In genomic region chr20:51534764-51535386, GRCh38 we compare ENCODE assay signal across 9 cellular contexts. TPM values are rescaled to one million over a fixed set of nuclear protein-coding genes. Genes with fewer than 3 reads are reported as not detected.
DNase-seq lines count a peak whose midpoint lies in the region; ATAC-seq and TF ChIP-seq lines count a peak whose summit lies in the region.
"Had no signal": no experiment of that assay in that cellular context is flagged by ENCODE, and none has a peak within 500 bp of the region (broad histone marks: within the 10 kb centered on the region; RNA-seq: fewer than 3 reads in every experiment).

No MANE protein-coding gene starts in this region.

- TF ChIP-seq CTCF in HL-60 (IDR thresholded peaks at IDR 0.05; ENCODE audit: insufficient read depth, low read length) = no peak

- H3K4me2 ChIP-seq in BLaER1 = peak overlapping the region; percentile 69

- H3K36me3 ChIP-seq in BLaER1 = peaks cover 32% of the 10 kb centered on the region

- H3K4me3 Mint-ChIP-seq in activated CD4-positive, alpha-beta memory T cell treated with anti-CD3 and anti-CD28 coated beads for 36 hours = peak overlapping the region; percentile 48
- H3K4me3 Mint-ChIP-seq in memory B cell = peak overlapping the region; percentile 62

- H3K9ac ChIP-seq in BLaER1 = peak overlapping the region; percentile 9; the same call in 1 of the 2 replicates

- H3K4me1 Mint-ChIP-seq in activated CD4-positive, alpha-beta memory T cell treated with anti-CD3 and anti-CD28 coated beads for 36 hours (ENCODE audit: low read depth) = peaks cover 97% of the 10 kb centered on the region
- H3K4me1 Mint-ChIP-seq in memory B cell = peaks cover 71% of the 10 kb centered on the region

- intact Hi-C loops in activated CD4-positive, alpha-beta memory T cell treated with anti-CD3 and anti-CD28 coated beads for 36 hours (cut with micrococcal nuclease) = loop anchor here (10.0 kb wide), 1 partner anchor 1440 kb away; the partner anchor contains the start of gene TSHZ2

- peak; percentile 31 for ATAC-seq in memory B cell (ENCODE audit: low read depth)
- ATAC-seq: right cardiac atrium had no signal

- peaks cover 19% of the 10 kb centered on the region for H3K9me3 ChIP-seq in BLaER1

- peaks cover 66% of the 10 kb centered on the region for H4K20me1 ChIP-seq in BLaER1

- peak in 1 of 2 experiments; percentile 73 for DNase-seq in HL-60 (ENCODE audit: low read depth in 1 of 2, low spot score in 1 of 2)
- peak; percentile 66 for DNase-seq in activated CD4-positive, alpha-beta memory T cell treated with anti-CD3 and anti-CD28 coated beads for 36 hours
- DNase-seq in memory B cell (ENCODE audit: low spot score in 2 of 2) = no peak
- no peak for DNase-seq in AG08395 (ENCODE audit: low spot score)
- DNase-seq in A172 (ENCODE audit: low spot score) = no peak
- no peak for DNase-seq in DMS153 (lab: John Stamatoyannopoulos, UW)
- DNase-seq in NCI-H2196 treated with DMSO at 0.1 percent for 48 hours (lab: John Stamatoyannopoulos, UW; ENCODE audit: unreplicated experiment) = no peak
- DNase-seq: right cardiac atrium had no signal

- peaks cover 65% of the 10 kb centered on the region for H3K4me1 ChIP-seq in BLaER1

- no peak overlapping the region for H3K4me3 ChIP-seq in BLaER1
- no peak overlapping the region for H3K4me3 ChIP-seq in HL-60 (replicated peaks; ENCODE audit: insufficient read depth, low read length)

- H3K27ac ChIP-seq in BLaER1 (0 out of 2 replicates have a peak overlapping the region, but pooled peaks have one; percentile 20), HL-60 (replicated peaks) (peak overlapping the region; percentile 46)

- no peaks in the 10 kb centered on the region for H3K27me3 Mint-ChIP-seq in activated CD4-positive, alpha-beta memory T cell treated with anti-CD3 and anti-CD28 coated beads for 36 hours
- no peaks in the 10 kb centered on the region for H3K27me3 Mint-ChIP-seq in memory B cell

- H3K27ac Mint-ChIP-seq in activated CD4-positive, alpha-beta memory T cell treated with anti-CD3 and anti-CD28 coated beads for 36 hours = peak overlapping the region; percentile 92
- H3K27ac Mint-ChIP-seq in memory B cell = peak overlapping the region; percentile 86

- POLR2A ChIA-PET in activated CD4-positive, alpha-beta memory T cell treated with anti-CD3 and anti-CD28 coated beads for 36 hours (lab: Charles Lee) = interaction anchor here (1.4 to 2.0 kb wide), 4 partner anchors 9 to 148 kb away, joined by 3 to 9 read pairs (median 5); no protein-coding TSS in a partner anchor

- H3K9me3 Mint-ChIP-seq in activated CD4-positive, alpha-beta memory T cell treated with anti-CD3 and anti-CD28 coated beads for 36 hours = no peaks in the 10 kb centered on the region
- peaks cover 3% of the 10 kb centered on the region for H3K9me3 Mint-ChIP-seq in memory B cell

- CTCF ChIA-PET in activated CD4-positive, alpha-beta memory T cell treated with anti-CD3 and anti-CD28 coated beads for 36 hours (lab: Charles Lee) = interaction anchor here (1.7 kb wide), 1 partner anchor 60 kb away, joined by 6 read pairs; no protein-coding TSS in a partner anchor

- no peaks in the 10 kb centered on the region for H3K27me3 ChIP-seq in BLaER1
- H3K27me3 ChIP-seq in HL-60 (ENCODE audit: insufficient read depth, poor library complexity, severe bottlenecking) = no peaks in the 10 kb centered on the region

- H3K36me3 Mint-ChIP-seq in activated CD4-positive, alpha-beta memory T cell treated with anti-CD3 and anti-CD28 coated beads for 36 hours = peaks cover 55% of the 10 kb centered on the region
- peaks cover 19% of the 10 kb centered on the region for H3K36me3 Mint-ChIP-seq in memory B cell

RNA-seq across cellular contexts. Expression of gene NFATC2, which starts 7.6 kb away (rescaled TPM):
- 10 to 100 TPM; 35.8 to 36.5 TPM for total RNA-seq in activated CD4-positive, alpha-beta memory T cell treated with anti-CD3 and anti-CD28 coated beads for 36 hours
- total RNA-seq in A172 (2014; rRNA removed; shearing (Covaris generic)) = 0.28 and 0.43 TPM in 2 replicates

Comparison
In these comparisons a context has a peak if more than half of its experiments do, and no peak if none do; other contexts are left out.
1. RNA of gene NFATC2, which starts 7.6 kb away (total RNA-seq): 35.8 to 36.5 TPM in activated CD4-positive, alpha-beta memory T cell treated with anti-CD3 and anti-CD28 coated beads for 36 hours; 0.28 to 0.43 TPM in A172; every median in the first group is over 10 times any median in the second.